9 cellular contexts compared by ENCODE assay signal in genomic region chr17:66426397-66427033, GRCh38.
DNase-seq lines count a peak whose midpoint lies in the region; ATAC-seq and TF ChIP-seq lines count a peak whose summit lies in the region.
"Had no signal": no experiment of that assay in that cellular context is flagged by ENCODE, and none has a peak within 500 bp of the region (broad histone marks: within the 10 kb centered on the region; RNA-seq: fewer than 3 reads in every experiment).

No MANE protein-coding gene starts in this region.

- H3K4me3 Mint-ChIP-seq in CD8-positive, alpha-beta T cell: peak overlapping the region; percentile 48
- H3K4me3 Mint-ChIP-seq in activated CD4-positive, alpha-beta memory T cell treated with anti-CD3 and anti-CD28 coated beads, Interleukin-2, amount 10 ng/mL, durations not matched to agents 7 days and 5 days: peak overlapping the region; percentile 60

- H3K27ac Mint-ChIP-seq in CD8-positive, alpha-beta T cell: peak overlapping the region; percentile 82
- H3K27ac Mint-ChIP-seq in activated CD4-positive, alpha-beta memory T cell treated with anti-CD3 and anti-CD28 coated beads, Interleukin-2, amount 10 ng/mL, durations not matched to agents 7 days and 5 days: peak overlapping the region; percentile 84

- no peaks in the 10 kb centered on the region for H3K9me3 Mint-ChIP-seq in CD8-positive, alpha-beta T cell
- H3K9me3 Mint-ChIP-seq in activated CD4-positive, alpha-beta memory T cell treated with anti-CD3 and anti-CD28 coated beads, Interleukin-2, amount 10 ng/mL, durations not matched to agents 7 days and 5 days: no peaks in the 10 kb centered on the region

- peaks cover 64% of the 10 kb centered on the region for H3K4me1 Mint-ChIP-seq in CD8-positive, alpha-beta T cell (ENCODE audit: low read depth)
- H3K4me1 Mint-ChIP-seq in activated CD4-positive, alpha-beta memory T cell treated with anti-CD3 and anti-CD28 coated beads, Interleukin-2, amount 10 ng/mL, durations not matched to agents 7 days and 5 days: peaks cover 67% of the 10 kb centered on the region

- no peaks in the 10 kb centered on the region for H3K36me3 Mint-ChIP-seq in CD8-positive, alpha-beta T cell
- peaks cover 16% of the 10 kb centered on the region for H3K36me3 Mint-ChIP-seq in activated CD4-positive, alpha-beta memory T cell treated with anti-CD3 and anti-CD28 coated beads, Interleukin-2, amount 10 ng/mL, durations not matched to agents 7 days and 5 days (ENCODE audit: low read depth)

- POLR2A ChIA-PET in CD8-positive, alpha-beta T cell (lab: Charles Lee): no interaction called here
- POLR2A ChIA-PET in activated CD4-positive, alpha-beta memory T cell treated with anti-CD3 and anti-CD28 coated beads, Interleukin-2, amount 10 ng/mL, durations not matched to agents 7 days and 5 days (lab: Charles Lee): interaction anchor here (1.5 kb wide), 1 partner anchor 124 kb away, joined by 5 read pairs; the partner anchor contains the start of gene PRKCA

- peaks cover 19% of the 10 kb centered on the region for H3K4me1 ChIP-seq in CD8-positive, alpha-beta T cell (ENCODE audit: insufficient read depth, low read length)
- no peaks in the 10 kb centered on the region for H3K4me1 ChIP-seq in SJCRH30

- peak; percentile 14 to 64 (median 45) for DNase-seq in CD8-positive, alpha-beta T cell
- DNase-seq in HL-60 (ENCODE audit: low read depth in 1 of 2, low spot score in 1 of 2) (peak in 1 of 2 experiments; percentile 57), iPS-NIHi11 (ENCODE audit: low spot score) (peak; percentile 34), substantia nigra (lab: John Stamatoyannopoulos, UW) (no peak), SJCRH30 (no peak), superior temporal gyrus (ENCODE audit: extremely low spot score) (no peak)
- DNase-seq in activated CD4-positive, alpha-beta memory T cell treated with anti-CD3 and anti-CD28 coated beads, Interleukin-2, amount 10 ng/mL, durations not matched to agents 7 days and 5 days: peak; percentile 63

- H3K9me3 ChIP-seq in CD8-positive, alpha-beta T cell (ENCODE audit: low read length): no peaks in the 10 kb centered on the region
- H3K9me3 ChIP-seq in SJCRH30 (replicated peaks): no peaks in the 10 kb centered on the region
- H3K9me3 ChIP-seq: thoracic aorta had no signal

- peak; percentile 98 for ATAC-seq in CD8-positive, alpha-beta T cell
- ATAC-seq in GM19397 (IDR thresholded peaks at IDR 0.05; ENCODE audit: unreplicated experiment): no peak

- H3K27me3 Mint-ChIP-seq in CD8-positive, alpha-beta T cell (ENCODE audit: low read depth): no peaks in the 10 kb centered on the region
- H3K27me3 Mint-ChIP-seq in activated CD4-positive, alpha-beta memory T cell treated with anti-CD3 and anti-CD28 coated beads, Interleukin-2, amount 10 ng/mL, durations not matched to agents 7 days and 5 days: no peaks in the 10 kb centered on the region

- intact Hi-C loops in CD8-positive, alpha-beta T cell (cut with DNase I, micrococcal nuclease): loop anchor here (1.0 to 5.0 kb wide), 8 partner anchors 49 to 246 kb away; no protein-coding TSS in a partner anchor

- no peak overlapping the region for H3K27ac ChIP-seq in CD8-positive, alpha-beta T cell (ENCODE audit: low read depth, low read length)
- H3K27ac ChIP-seq in HL-60 (replicated peaks) (peak overlapping the region; percentile 58), substantia nigra (ENCODE audit: low read depth, low read length, poor library complexity, severe bottlenecking) (no peak overlapping the region), SJCRH30 (no peak overlapping the region)
- H3K27ac ChIP-seq: thoracic aorta had no signal

- TF ChIP-seq CTCF in CD8-positive, alpha-beta T cell (IDR thresholded peaks at IDR 0.05): peak; percentile 48
- no peak for TF ChIP-seq CTCF in HL-60 (IDR thresholded peaks at IDR 0.05; ENCODE audit: insufficient read depth, low read length)

- CTCF ChIA-PET in CD8-positive, alpha-beta T cell (lab: Charles Lee): interaction anchor here (0.6 to 1.9 kb wide), 9 partner anchors 11 to 171 kb away, joined by 3 to 5 read pairs (median 4); no protein-coding TSS in a partner anchor
- CTCF ChIA-PET in activated CD4-positive, alpha-beta memory T cell treated with anti-CD3 and anti-CD28 coated beads, Interleukin-2, amount 10 ng/mL, durations not matched to agents 7 days and 5 days (lab: Charles Lee): interaction anchor here (1.7 kb wide), 2 partner anchors 23 to 171 kb away, joined by 3 to 7 read pairs; no protein-coding TSS in a partner anchor

- H3K36me3 ChIP-seq in CD8-positive, alpha-beta T cell (ENCODE audit: insufficient read depth, low read length): no peaks in the 10 kb centered on the region
- H3K36me3 ChIP-seq in SJCRH30: no peaks in the 10 kb centered on the region
- H3K36me3 ChIP-seq: thoracic aorta had no signal

- H3K27me3 ChIP-seq in CD8-positive, alpha-beta T cell (ENCODE audit: insufficient read depth, low read length): no peaks in the 10 kb centered on the region
- H3K27me3 ChIP-seq in HL-60 (ENCODE audit: insufficient read depth, poor library complexity, severe bottlenecking) (no peaks in the 10 kb centered on the region), SJCRH30 (no peaks in the 10 kb centered on the region)

- H3K4me3 ChIP-seq in CD8-positive, alpha-beta T cell (ENCODE audit: low read depth, low read length): no peak overlapping the region
- H3K4me3 ChIP-seq in HL-60 (replicated peaks; ENCODE audit: insufficient read depth, low read length): no peak overlapping the region
- no peak overlapping the region for H3K4me3 ChIP-seq in SJCRH30
- H3K4me3 ChIP-seq: thoracic aorta had no signal

Comparison
In these comparisons a context has a peak if more than half of its experiments do, and no peak if none do; other contexts are left out.
1. DNase-seq: peak in CD8-positive, alpha-beta T cell (7 of 7), activated CD4-positive, alpha-beta memory T cell treated with anti-CD3 and anti-CD28 coated beads, Interleukin-2, amount 10 ng/mL, durations not matched to agents 7 days and 5 days (single experiment) and iPS-NIHi11 (single experiment); none in substantia nigra (0 of 49), SJCRH30 (0 of 2) and superior temporal gyrus (single experiment).